In the genomic region with DNA sequence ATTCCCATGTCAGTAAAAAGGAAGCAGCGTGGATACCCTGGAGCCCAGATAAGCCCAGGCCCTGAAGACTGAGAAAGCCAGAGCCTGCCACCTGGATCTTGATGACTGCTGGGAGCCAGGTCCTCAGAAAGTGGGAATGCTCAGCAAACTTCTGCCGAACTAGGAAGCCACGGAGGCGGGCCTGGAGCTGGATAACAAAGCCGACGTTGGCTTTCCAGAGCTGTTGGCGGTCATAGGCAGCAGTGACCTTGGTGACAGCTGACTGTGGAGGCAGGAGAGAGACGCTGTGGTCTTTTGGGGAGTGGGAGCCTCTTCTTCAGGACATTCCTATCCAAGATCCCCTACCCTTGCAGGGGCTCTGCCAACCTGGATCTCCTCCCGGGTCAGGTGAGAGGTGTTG, we compare ENCODE assay signal across 24 cellular contexts. TPM values are rescaled to one million over a fixed set of nuclear protein-coding genes. Genes with fewer than 3 reads are reported as not detected.
DNase-seq lines count a peak whose midpoint lies in the region; ATAC-seq, FAIRE-seq and TF ChIP-seq lines count a peak whose summit lies in the region.
"Had no signal": no experiment of that assay in that cellular context is flagged by ENCODE, and none has a peak within 500 bp of the region (broad histone marks: within the 10 kb centered on the region; RNA-seq: fewer than 3 reads in every experiment).

No MANE protein-coding gene starts in this region.

- peak overlapping the region in 2 of 11 experiments; percentile 16 to 29; a peak in 1 of 22 replicates for H3K9ac ChIP-seq in BLaER1 treated with 17β-estradiol and CSF1 and Interleukin-3, amounts not matched to agents 10 nM and 100 nM

- H3K27me3 Mint-ChIP-seq in CD4-positive, alpha-beta T cell = no peaks in the 10 kb centered on the region
- H3K27me3 Mint-ChIP-seq: CD4-positive, CD25-positive, alpha-beta regulatory T cell had no signal

- no peaks in the 10 kb centered on the region for H3K9me3 Mint-ChIP-seq in CD4-positive, alpha-beta T cell
- H3K9me3 Mint-ChIP-seq: CD14-positive monocyte; CD4-positive, CD25-positive, alpha-beta regulatory T cell; CD8-positive, alpha-beta T cell had no signal

- H3K36me3 ChIP-seq in BLaER1 treated with 17β-estradiol and CSF1 and Interleukin-3, amounts not matched to agents 10 nM and 100 nM = peaks cover 0 to 95% (median 79%) of the 10 kb centered on the region in 11 experiments; a peak in 18 of 22 replicates
- no peaks in the 10 kb centered on the region for H3K36me3 ChIP-seq in pancreas
- no peaks in the 10 kb centered on the region for H3K36me3 ChIP-seq in testis (ENCODE audit: low read depth, missing control alignments)
- no peaks in the 10 kb centered on the region for H3K36me3 ChIP-seq in ascending aorta

- ATAC-seq in pancreas = peak; percentile 38 to 75 (median 57)
- no peak for ATAC-seq in CD4-positive, alpha-beta T cell (ENCODE audit: poor library complexity)
- ATAC-seq: CD8-positive, alpha-beta T cell had no signal

- H3K9me3 ChIP-seq in BLaER1 treated with 17β-estradiol and CSF1 and Interleukin-3, amounts not matched to agents 10 nM and 100 nM (replicated peaks in 1 of 11) = peaks cover 0 to 8% (median 0%) of the 10 kb centered on the region in 11 experiments; a peak in 2 of 22 replicates
- H3K9me3 ChIP-seq in pancreas = no peaks in the 10 kb centered on the region
- H3K9me3 ChIP-seq in testis = no peaks in the 10 kb centered on the region
- H3K9me3 ChIP-seq in ascending aorta = no peaks in the 10 kb centered on the region
- no peaks in the 10 kb centered on the region for H3K9me3 ChIP-seq in CD4-positive, alpha-beta T cell (ENCODE audit: control insufficient read depth, low read length)
- H3K9me3 ChIP-seq: BE2C, Caco-2 had no signal

- H3K27me3 ChIP-seq in BLaER1 treated with 17β-estradiol and CSF1 and Interleukin-3, amounts not matched to agents 10 nM and 100 nM = no peaks in the 10 kb centered on the region
- no peaks in the 10 kb centered on the region for H3K27me3 ChIP-seq in pancreas
- no peaks in the 10 kb centered on the region for H3K27me3 ChIP-seq in testis
- no peaks in the 10 kb centered on the region for H3K27me3 ChIP-seq in ascending aorta
- H3K27me3 ChIP-seq in CD4-positive, alpha-beta T cell (ENCODE audit: control insufficient read depth, insufficient read depth, low read length) = no peaks in the 10 kb centered on the region
- H3K27me3 ChIP-seq: BE2C had no signal

- H3K27ac Mint-ChIP-seq in CD4-positive, alpha-beta T cell = no peak overlapping the region
- H3K27ac Mint-ChIP-seq: CD4-positive, CD25-positive, alpha-beta regulatory T cell; CD8-positive, alpha-beta T cell had no signal

- H3K4me2 ChIP-seq in BLaER1 treated with 17β-estradiol and CSF1 and Interleukin-3, amounts not matched to agents 10 nM and 100 nM = no peak overlapping the region; a peak in 1 of 22 replicates

- TF ChIP-seq POLR2A in testis (IDR thresholded peaks at IDR 0.05) = no peak

- no peak overlapping the region for H3K4me3 ChIP-seq in BLaER1 treated with 17β-estradiol and CSF1 and Interleukin-3, amounts not matched to agents 10 nM and 100 nM
- H3K4me3 ChIP-seq in pancreas = no peak overlapping the region
- H3K4me3 ChIP-seq in testis = no peak overlapping the region
- H3K4me3 ChIP-seq in ascending aorta = no peak overlapping the region

- no peak overlapping the region for H3K4me3 Mint-ChIP-seq in CD4-positive, alpha-beta T cell
- H3K4me3 Mint-ChIP-seq: CD14-positive monocyte; CD4-positive, CD25-positive, alpha-beta regulatory T cell; CD8-positive, alpha-beta T cell had no signal

- TF ChIP-seq CTCF in pancreas (IDR thresholded peaks at IDR 0.05) (no peak), testis (IDR thresholded peaks at IDR 0.05) (no peak), ascending aorta (IDR thresholded peaks at IDR 0.05) (no peak)
- TF ChIP-seq CTCF in CD4-positive, alpha-beta T cell (IDR thresholded peaks at IDR 0.05) = no peak

- peaks cover 44 to 70% (median 53%) of the 10 kb centered on the region in 10 experiments for H3K4me1 ChIP-seq in BLaER1 treated with 17β-estradiol and CSF1 and Interleukin-3, amounts not matched to agents 10 nM and 100 nM
- H3K4me1 ChIP-seq in pancreas = no peaks in the 10 kb centered on the region
- no peaks in the 10 kb centered on the region for H3K4me1 ChIP-seq in testis
- no peaks in the 10 kb centered on the region for H3K4me1 ChIP-seq in ascending aorta
- H3K4me1 ChIP-seq: BE2C had no signal

- no peaks in the 10 kb centered on the region for H4K20me1 ChIP-seq in BLaER1 treated with 17β-estradiol and CSF1 and Interleukin-3, amounts not matched to agents 10 nM and 100 nM

- DNase-seq in pancreas (peak; percentile 30 to 70 (median 45)), testis (peak; percentile 23), NCI-H510A (lab: John Stamatoyannopoulos, UW) (no peak), ascending aorta (ENCODE audit: low spot score in 2 of 2) (no peak)
- DNase-seq in CD4-positive, alpha-beta T cell = no peak
- DNase-seq: 8988T; ACHN; BE2C; C1 segment of cervical spinal cord; Caco-2; Calu3; CD4-positive, CD25-positive, alpha-beta regulatory T cell; CD8-positive, alpha-beta T cell; DMS79 treated with DMSO at 0.1 percent for 48 hours; GF-D8 had no signal

- intact Hi-C loops in pancreas (cut with DNase I) (no loop called here), testis (cut with DNase I; ENCODE audit: low total_unique reads) (no loop called here), ascending aorta (cut with DNase I) (no loop called here)
- intact Hi-C loops in CD4-positive, alpha-beta T cell (cut with DNase I, micrococcal nuclease) = loop anchor here in 1 of 2 experiments (10.0 kb wide), 1 partner anchor 63 kb away; no protein-coding TSS in a partner anchor

- WGBS in pancreas, 2 donors = 46 to 54% methylated on average over 9 of the region's 9 CpGs
- WGBS in testis, 2 donors = 72 to 93% methylated on average over 4 to 9 of the region's 9 CpGs

- CTCF ChIA-PET in CD4-positive, alpha-beta T cell (lab: Charles Lee) = no interaction called here

- H3K27ac ChIP-seq in BLaER1 treated with 17β-estradiol and CSF1 and Interleukin-3, amounts not matched to agents 10 nM and 100 nM = peak overlapping the region in 7 of 11 experiments; percentile 9 to 94 (median 27); a peak in 5 of 22 replicates
- H3K27ac ChIP-seq in pancreas = no peak overlapping the region
- H3K27ac ChIP-seq in testis = no peak overlapping the region
- H3K27ac ChIP-seq in ascending aorta = no peak overlapping the region
- H3K27ac ChIP-seq in CD4-positive, alpha-beta T cell (ENCODE audit: low read depth, low read length) = no peak overlapping the region

- no peaks in the 10 kb centered on the region for H3K4me1 Mint-ChIP-seq in CD4-positive, alpha-beta T cell (ENCODE audit: low read depth)

- no peak for FAIRE-seq in pancreas (lab: Jason Lieb, UNC)
- FAIRE-seq: A204.1, D721Med, G401.6, GM12891, GM19239 had no signal

- POLR2A ChIA-PET in CD4-positive, alpha-beta T cell (lab: Charles Lee) = no interaction called here

- no peaks in the 10 kb centered on the region for H3K36me3 Mint-ChIP-seq in CD4-positive, alpha-beta T cell (ENCODE audit: low read depth)
- H3K36me3 Mint-ChIP-seq: CD4-positive, CD25-positive, alpha-beta regulatory T cell; CD8-positive, alpha-beta T cell had no signal

RNA-seq across cellular contexts. Expression of a gene that starts 24.4 kb away (rescaled TPM):
- total RNA-seq in pancreas = under 1 TPM in 5 of 6 donors, not detected in 1; 0.04 to 0.90 (median 0.32) TPM
- under 1 TPM; 0.02 to 0.23 TPM for polyA plus RNA-seq in pancreas
- 10 to 100 TPM in 1 of 2 donors, 1 to 10 TPM in 1; 8.2 to 13.4 TPM for total RNA-seq in testis
- 5.6 TPM for polyA plus RNA-seq in testis (ENCODE audit: insufficient read depth, low read depth, low replicate concordance)
- total RNA-seq in ascending aorta = not detected
- not detected for total RNA-seq in CD4-positive, alpha-beta T cell

RNA-seq across cellular contexts. Expression of a gene that starts 31.5 kb away (rescaled TPM):
- total RNA-seq in pancreas = not detected
- not detected for polyA plus RNA-seq in pancreas
- total RNA-seq in testis = not detected
- 0.38 TPM for polyA plus RNA-seq in testis (ENCODE audit: insufficient read depth, low read depth, low replicate concordance)
- total RNA-seq in ascending aorta = not detected
- 1 to 10 TPM; 5.7 to 8.1 TPM for total RNA-seq in CD4-positive, alpha-beta T cell
- total RNA-seq: A673, Caco-2, Calu3 had no signal
- polyA plus RNA-seq: AG04450 had no signal

RNA-seq across cellular contexts. Expression of a gene that starts 43.6 kb away (rescaled TPM):
- total RNA-seq in pancreas = 10 to 100 TPM; 23.9 to 38.5 (median 36.1) TPM
- 10 to 100 TPM; 35.0 to 60.4 TPM for polyA plus RNA-seq in pancreas
- total RNA-seq in testis = 100 to 1,000 TPM; 142 to 200 TPM
- polyA plus RNA-seq in testis (ENCODE audit: insufficient read depth, low read depth, low replicate concordance) = 110 TPM
- total RNA-seq in ascending aorta = 85.3 TPM
- total RNA-seq in CD4-positive, alpha-beta T cell = 10 to 100 TPM; 23.3 to 27.8 TPM

RNA-seq across cellular contexts. Expression of a gene that starts 47.4 kb away (rescaled TPM):
- total RNA-seq in pancreas = 10 to 100 TPM; 19.1 to 31.8 (median 26.2) TPM
- polyA plus RNA-seq in pancreas = 10 to 100 TPM; 15.7 to 20.0 TPM
- total RNA-seq in testis = 100 to 1,000 TPM in 1 of 2 donors, 10 to 100 TPM in 1; 96.8 to 113 TPM
- 34.4 TPM for polyA plus RNA-seq in testis (ENCODE audit: insufficient read depth, low read depth, low replicate concordance)
- 106 TPM for total RNA-seq in ascending aorta
- 100 to 1,000 TPM; 155 to 162 TPM for total RNA-seq in CD4-positive, alpha-beta T cell

RNA-seq across cellular contexts. Expression of a gene that starts 53.3 kb away (rescaled TPM):
- total RNA-seq in pancreas (10 to 100 TPM in 3 of 6 donors, 1 to 10 TPM in 3; 6.4 to 16.0 (median 11.4) TPM), testis (10 to 100 TPM; 21.6 to 26.7 TPM), ascending aorta (29.4 TPM)
- polyA plus RNA-seq in pancreas (10 to 100 TPM; 14.4 to 16.9 TPM), testis (ENCODE audit: insufficient read depth, low read depth, low replicate concordance) (18.5 TPM)
- total RNA-seq in CD4-positive, alpha-beta T cell = 10 to 100 TPM; 35.3 to 36.3 TPM

Comparison
In these comparisons a context has a peak if more than half of its experiments do, and no peak if none do; other contexts are left out.
1. H3K27ac ChIP-seq: peak in BLaER1 treated with 17β-estradiol and CSF1 and Interleukin-3, amounts not matched to agents 10 nM and 100 nM (7 of 11); none in pancreas (0 of 4), testis (0 of 2), ascending aorta (0 of 2) and CD4-positive, alpha-beta T cell (single experiment).
2. DNase-seq: peak in pancreas (6 of 6) and testis (single experiment); none in NCI-H510A (single experiment), ascending aorta (0 of 2) and CD4-positive, alpha-beta T cell (0 of 10).